ENCODE assay signal across 27 cellular contexts in the genomic region with DNA sequence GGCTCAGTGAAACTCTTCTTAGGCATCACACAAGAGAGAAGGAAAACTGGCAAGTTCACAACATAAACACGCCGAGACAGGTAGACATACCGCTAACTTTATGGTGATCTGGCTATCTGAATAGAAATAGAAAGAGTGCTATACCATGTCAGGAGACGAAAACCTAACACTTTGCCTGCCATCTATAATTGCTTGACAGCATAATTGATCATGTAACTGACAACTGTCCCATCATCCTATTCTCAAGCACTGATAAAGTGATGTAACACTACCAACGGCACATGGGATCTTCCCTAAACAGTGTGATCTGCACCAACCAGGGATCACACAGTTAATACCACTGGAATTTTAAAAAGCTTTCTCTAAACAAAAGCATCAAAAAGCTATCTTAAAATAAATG.
"Had no signal": no experiment of that assay in that cellular context is flagged by ENCODE, and none has a peak within 500 bp of the region (broad histone marks: within the 10 kb centered on the region; RNA-seq: fewer than 3 reads in every experiment).

No MANE protein-coding gene starts in this region.

- DNase-seq: dermis blood vessel endothelial cell; dorsolateral prefrontal cortex; effector CD4-positive, alpha-beta T cell; effector memory CD4-positive, alpha-beta T cell; erythroblast; esophagus squamous epithelium; foreskin fibroblast; foreskin melanocyte; gastrocnemius medialis; glutamatergic neuron; head of caudate nucleus; heart right ventricle; hippocampal formation; left cardiac atrium; left lung; left ventricle myocardium superior; lower lobe of right lung; mesenchymal stem cell; mucosa of descending colon had no signal

- H3K27me3 ChIP-seq: dorsolateral prefrontal cortex, esophagus squamous epithelium, gastrocnemius medialis, left lung had no signal

- H3K9me3 ChIP-seq: esophagus squamous epithelium, gastrocnemius medialis, mucosa of descending colon had no signal

- H3K27ac Mint-ChIP-seq: mesothelial cell of epicardium had no signal

- H3K36me3 ChIP-seq: esophagus squamous epithelium, gastrocnemius medialis, heart right ventricle, left lung, lower lobe of right lung had no signal

- H3K4me3 Mint-ChIP-seq: mesothelial cell of epicardium had no signal

- FAIRE-seq: colon, endometrium, islet of Langerhans, keratinocyte had no signal

- ATAC-seq: esophagus mucosa, gastrocnemius medialis, heart right ventricle, left lung, left ventricle myocardium superior, lower lobe of right lung, mucosa of descending colon had no signal

- H3K36me3 Mint-ChIP-seq: mesothelial cell of epicardium had no signal

- H3K4me3 ChIP-seq: coronary artery, dorsolateral prefrontal cortex, esophagus squamous epithelium, gastrocnemius medialis, heart right ventricle, left lung, lower lobe of right lung, mucosa of descending colon had no signal

- H3K4me1 ChIP-seq: esophagus squamous epithelium, gastrocnemius medialis, heart right ventricle, left lung, lower lobe of right lung had no signal

- H3K27ac ChIP-seq: coronary artery, dorsolateral prefrontal cortex, epithelial cell of prostate, esophagus squamous epithelium, gastrocnemius medialis, heart right ventricle, left lung, lower lobe of right lung had no signal
